In the genomic region with DNA sequence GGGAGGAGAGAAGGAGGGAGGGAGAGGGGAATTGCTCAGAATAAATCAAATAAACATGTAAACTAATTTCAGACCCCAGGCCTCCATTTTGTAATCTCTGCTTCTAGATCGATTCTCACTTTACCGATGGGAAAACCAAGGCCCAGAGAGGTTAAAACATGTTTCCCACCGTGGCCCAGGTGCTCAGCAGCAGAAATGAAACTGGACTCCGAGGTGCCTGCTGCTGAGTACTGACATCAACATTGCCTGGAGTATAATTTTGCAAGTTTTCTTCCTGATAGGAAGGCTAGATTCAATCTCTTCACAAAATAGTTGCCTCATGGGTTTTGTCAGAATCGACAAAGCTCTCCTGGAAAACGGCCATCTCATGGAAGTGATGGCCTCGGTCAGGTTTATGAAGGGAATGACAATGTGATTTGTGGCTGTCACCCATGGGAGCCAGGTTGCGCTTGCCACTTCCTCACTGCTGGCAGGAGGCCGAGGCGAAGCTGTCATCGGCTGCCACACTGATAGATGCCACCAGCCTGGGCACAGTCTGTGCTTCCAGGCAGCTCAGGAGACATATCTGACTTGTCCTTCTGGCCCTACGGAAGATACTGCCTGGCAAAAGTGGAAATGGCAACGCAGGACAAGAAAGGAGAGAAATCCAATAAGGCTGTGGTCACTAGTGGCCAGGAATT, we compare ENCODE assay signal across 10 cellular contexts.
DNase-seq lines count a peak whose midpoint lies in the region; ATAC-seq and TF ChIP-seq lines count a peak whose summit lies in the region.
"Had no signal": no experiment of that assay in that cellular context is flagged by ENCODE, and none has a peak within 500 bp of the region (broad histone marks: within the 10 kb centered on the region; RNA-seq: fewer than 3 reads in every experiment).

No MANE protein-coding gene starts in this region.

- H3K9me2 ChIP-seq in PC-3 (replicated peaks; ENCODE audit: low read length), result no peaks in the 10 kb centered on the region
- no peaks in the 10 kb centered on the region for H3K9me2 ChIP-seq in OCI-LY7 (ENCODE audit: insufficient read depth, low read length)

- intact Hi-C loops in PC-3 (cut with micrococcal nuclease) (no loop called here), OCI-LY7 (cut with micrococcal nuclease; ENCODE audit: unreplicated experiment) (no loop called here)

- POLR2A ChIA-PET in PC-3 (lab: Charles Lee; ENCODE audit: unreplicated experiment), result no interaction called here
- POLR2A ChIA-PET in OCI-LY7 (lab: Charles Lee), result no interaction called here

- H3K4me1 ChIP-seq in BLaER1 (peaks cover 13% of the 10 kb centered on the region), PC-3 (ENCODE audit: insufficient read depth, low read length) (no peaks in the 10 kb centered on the region), OCI-LY7 (ENCODE audit: insufficient read depth, low read length, poor library complexity, severe bottlenecking) (no peaks in the 10 kb centered on the region)

- H3K4me2 ChIP-seq in BLaER1, result peak overlapping the region; percentile 53
- no peak overlapping the region for H3K4me2 ChIP-seq in PC-3 (ENCODE audit: low read length)
- H3K4me2 ChIP-seq in OCI-LY7 (ENCODE audit: low read length), result no peak overlapping the region

- H3K27me3 ChIP-seq in BLaER1, result no peaks in the 10 kb centered on the region
- H3K27me3 ChIP-seq in PC-3 (ENCODE audit: low read length), result no peaks in the 10 kb centered on the region

- H3K9ac ChIP-seq in BLaER1 (no peak overlapping the region), PC-3 (ENCODE audit: low read length) (no peak overlapping the region)

- H3K36me3 ChIP-seq in BLaER1 (no peaks in the 10 kb centered on the region), PC-3 (ENCODE audit: low read depth, low read length) (no peaks in the 10 kb centered on the region), OCI-LY7 (ENCODE audit: insufficient read depth, low read length) (no peaks in the 10 kb centered on the region)

- ATAC-seq in GM19397 (IDR thresholded peaks at IDR 0.05; ENCODE audit: unreplicated experiment) (peak; percentile 56), HG02981 (IDR thresholded peaks at IDR 0.05; ENCODE audit: unreplicated experiment) (peak; percentile 40), PC-3 (no peak)

- no TSS peak for BruUV-seq in PC-3 (replicated peaks; lab: Mats Ljungman, UMichigan)
- no TSS peak for BruUV-seq in OCI-LY7 (replicated peaks; lab: Mats Ljungman, UMichigan)

- no peak overlapping the region for H3K4me3 ChIP-seq in BLaER1
- no peak overlapping the region for H3K4me3 ChIP-seq in PC-3 (ENCODE audit: low read length)
- no peak overlapping the region for H3K4me3 ChIP-seq in OCI-LY7 (ENCODE audit: low read depth, low read length, poor library complexity, severe bottlenecking)

- H4K20me1 ChIP-seq in BLaER1 (no peaks in the 10 kb centered on the region), PC-3 (ENCODE audit: low read length) (no peaks in the 10 kb centered on the region), OCI-LY7 (ENCODE audit: insufficient read depth, low read length) (no peaks in the 10 kb centered on the region)

- no peak for TF ChIP-seq CTCF in PC-3 (conservative IDR thresholded peaks at IDR 0.05; ENCODE audit: low read depth, low read length)
- no peak for TF ChIP-seq CTCF in OCI-LY7 (conservative IDR thresholded peaks at IDR 0.05; ENCODE audit: low read length)

- CTCF ChIA-PET in PC-3 (lab: Charles Lee) (no interaction called here), OCI-LY7 (lab: Charles Lee; ENCODE audit: unreplicated experiment) (no interaction called here)

- H3K9me3 ChIP-seq in BLaER1, result 0 out of 2 replicates have a peak, but pooled peaks cover 3% of the 10 kb centered on the region
- H3K9me3 ChIP-seq in PC-3 (ENCODE audit: low read length), result peaks cover 3% of the 10 kb centered on the region; the same call in 1 of the 2 replicates
- no peaks in the 10 kb centered on the region for H3K9me3 ChIP-seq in OCI-LY7 (ENCODE audit: low read length)

- no peak overlapping the region for H2AFZ ChIP-seq in PC-3 (ENCODE audit: low read length)
- no peak overlapping the region for H2AFZ ChIP-seq in OCI-LY7 (ENCODE audit: low read length)

- DNase-seq in SK-N-DZ (ENCODE audit: low spot score), result peak; percentile 14
- no peak for DNase-seq in PC-3
- DNase-seq in retina, result no peak
- no peak for DNase-seq in OCI-LY7 (ENCODE audit: low spot score)
- DNase-seq in activated CD4-positive, CD25-positive, alpha-beta regulatory T cell (lab: John Stamatoyannopoulos, UW), result no peak
- DNase-seq: activated gamma-delta T cell, NCI-H1092 treated with DMSO at 0.1 percent for 48 hours had no signal

- no peak overlapping the region for H3K27ac ChIP-seq in BLaER1
- no peak overlapping the region for H3K27ac ChIP-seq in PC-3 (ENCODE audit: low read length)
- no peak overlapping the region for H3K27ac ChIP-seq in OCI-LY7 (ENCODE audit: low read depth, low read length, poor library complexity, severe bottlenecking)

- H3K79me2 ChIP-seq in PC-3 (ENCODE audit: low read length), result no peaks in the 10 kb centered on the region
- H3K79me2 ChIP-seq in OCI-LY7 (ENCODE audit: insufficient read depth, low read depth, low read length), result no peaks in the 10 kb centered on the region

- H3F3A ChIP-seq in PC-3 (ENCODE audit: low read length, unreplicated experiment), result no peaks in the 10 kb centered on the region
